ENCODE assay signal across 27 cellular contexts in genomic region chr11:20275987-20276660, GRCh38.
DNase-seq lines count a peak whose midpoint lies in the region; ATAC-seq, FAIRE-seq and TF ChIP-seq lines count a peak whose summit lies in the region.
"Had no signal": no experiment of that assay in that cellular context is flagged by ENCODE, and none has a peak within 500 bp of the region (broad histone marks: within the 10 kb centered on the region; RNA-seq: fewer than 3 reads in every experiment).

No MANE protein-coding gene starts in this region.

- H3K27me3 ChIP-seq in Karpas-422 (ENCODE audit: low read length) (no peaks in the 10 kb centered on the region), astrocyte (ENCODE audit: insufficient read depth, low read length) (peaks cover 5% of the 10 kb centered on the region), kidney epithelial cell (ENCODE audit: control insufficient read depth, insufficient read depth, low read length) (no peaks in the 10 kb centered on the region), trophoblast cell (ENCODE audit: insufficient read depth, low read length) (no peaks in the 10 kb centered on the region), lower lobe of right lung (ENCODE audit: low read depth) (no peaks in the 10 kb centered on the region)

- no peak overlapping the region for H2AK5ac ChIP-seq in trophoblast cell (ENCODE audit: low read length)

- H3K9me2 ChIP-seq in Karpas-422 (replicated peaks; ENCODE audit: insufficient read depth, low read length) = no peaks in the 10 kb centered on the region

- H2AFZ ChIP-seq in Karpas-422 (ENCODE audit: low read length) = peak overlapping the region; percentile 30; the same call in 1 of the 2 replicates
- H2AFZ ChIP-seq in astrocyte (ENCODE audit: low read depth, low read length) = no peak overlapping the region
- no peak overlapping the region for H2AFZ ChIP-seq in trophoblast cell (ENCODE audit: insufficient read depth, low read length, poor library complexity)

- no peak overlapping the region for H4K91ac ChIP-seq in trophoblast cell (ENCODE audit: low read depth, low read length)

- H3K23ac ChIP-seq in trophoblast cell (ENCODE audit: low read length) = no peak overlapping the region

- H2BK5ac ChIP-seq in trophoblast cell (ENCODE audit: low read depth, low read length, poor library complexity) = no peak overlapping the region

- H3K9me3 Mint-ChIP-seq in astrocyte (ENCODE audit: unreplicated experiment) = no peaks in the 10 kb centered on the region
- H3K9me3 Mint-ChIP-seq: CD4-positive, alpha-beta T cell had no signal

- H4K12ac ChIP-seq in trophoblast cell (ENCODE audit: low read depth, low read length) = no peak overlapping the region

- no peak overlapping the region for H3K4me3 Mint-ChIP-seq in astrocyte (ENCODE audit: unreplicated experiment)
- H3K4me3 Mint-ChIP-seq: CD4-positive, alpha-beta T cell had no signal

- H2BK12ac ChIP-seq in trophoblast cell (ENCODE audit: low read length) = no peak overlapping the region

- ATAC-seq in HG02885 (IDR thresholded peaks at IDR 0.05; ENCODE audit: poor library complexity, unreplicated experiment) (no peak), lower lobe of right lung (no peak), GM19463 (IDR thresholded peaks at IDR 0.05; ENCODE audit: unreplicated experiment) (no peak)
- ATAC-seq: A549, HCT116 had no signal

- H3K79me2 ChIP-seq in Karpas-422 (ENCODE audit: low read length) = no peaks in the 10 kb centered on the region
- no peaks in the 10 kb centered on the region for H3K79me2 ChIP-seq in astrocyte (ENCODE audit: insufficient read depth, low read length)
- no peaks in the 10 kb centered on the region for H3K79me2 ChIP-seq in trophoblast cell (ENCODE audit: control insufficient read depth, insufficient read depth, low read length, poor library complexity)

- peaks cover 5% of the 10 kb centered on the region for H3K27me3 Mint-ChIP-seq in astrocyte (ENCODE audit: low read depth, unreplicated experiment)

- no peak overlapping the region for H3K4me3 ChIP-seq in Karpas-422 (ENCODE audit: low read length)
- H3K4me3 ChIP-seq in astrocyte (ENCODE audit: insufficient read depth, low read depth, low read length) = no peak overlapping the region
- H3K4me3 ChIP-seq in kidney epithelial cell (ENCODE audit: low read depth, low read length) = no peak overlapping the region
- peak overlapping the region; percentile 15 for H3K4me3 ChIP-seq in trophoblast cell (ENCODE audit: low read depth, low read length)
- no peak overlapping the region for H3K4me3 ChIP-seq in lower lobe of right lung
- H3K4me3 ChIP-seq: A549 had no signal

- H3K27ac Mint-ChIP-seq in astrocyte (ENCODE audit: unreplicated experiment) = no peak overlapping the region
- H3K27ac Mint-ChIP-seq: CD4-positive, alpha-beta T cell had no signal

- no CpG with 5 or more reads among the region's 13 CpGs for WGBS in trophoblast cell (ENCODE audit: extremely low coverage, insufficient coverage, insufficient read length)

- H4K20me1 ChIP-seq in Karpas-422 (ENCODE audit: insufficient read depth, low read depth, low read length) (no peaks in the 10 kb centered on the region), astrocyte (ENCODE audit: insufficient read depth, low read length) (no peaks in the 10 kb centered on the region)

- H3K27ac ChIP-seq in Karpas-422 (ENCODE audit: low read length) (no peak overlapping the region), astrocyte (ENCODE audit: low read depth, low read length) (no peak overlapping the region), trophoblast cell (ENCODE audit: low read depth, low read length) (no peak overlapping the region), lower lobe of right lung (no peak overlapping the region)
- H3K27ac ChIP-seq: A549, KMS-11 had no signal

- H3K18ac ChIP-seq in trophoblast cell (ENCODE audit: low read length) = no peak overlapping the region

- H3K4me1 Mint-ChIP-seq in astrocyte (ENCODE audit: low read depth, unreplicated experiment) = no peaks in the 10 kb centered on the region

- H3K4ac ChIP-seq in trophoblast cell (ENCODE audit: low read depth, low read length) = no peak overlapping the region

- no peaks in the 10 kb centered on the region for H3K36me3 ChIP-seq in Karpas-422 (ENCODE audit: insufficient read depth, low read length)
- H3K36me3 ChIP-seq in astrocyte (ENCODE audit: insufficient read depth, low read length) = no peaks in the 10 kb centered on the region
- H3K36me3 ChIP-seq in kidney epithelial cell (ENCODE audit: control insufficient read depth, insufficient read depth, low read length) = no peaks in the 10 kb centered on the region
- no peaks in the 10 kb centered on the region for H3K36me3 ChIP-seq in trophoblast cell (ENCODE audit: control insufficient read depth in 1 of 2, insufficient read depth in 2 of 2, low read length in 2 of 2)
- H3K36me3 ChIP-seq in lower lobe of right lung = no peaks in the 10 kb centered on the region

- peak; percentile 49 for DNase-seq in Karpas-422
- peak; percentile 23 for DNase-seq in astrocyte (ENCODE audit: low read depth)
- peak; percentile 4 for DNase-seq in kidney epithelial cell (ENCODE audit: low read depth)
- DNase-seq in trophoblast cell = no peak
- DNase-seq in T-helper 2 cell = no peak
- no peak for DNase-seq in lower lobe of right lung
- DNase-seq: CD4-positive, alpha-beta T cell; COR-L47; DMS 273 treated with DMSO at 0.1 percent for 48 hours; DMS79 treated with DMSO at 0.1 percent for 48 hours; GOT3; IMR-90; NCI-H1105; NCI-H146; NCI-H2029; NCI-H2227 treated with DMSO at 0.1 percent for 48 hours; NCI-H510A; NCI-H774; NK-92 treated with Interleukin-12 subunit alpha and Interleukin-12 subunit beta, amount 100 ng/mL, for 24 hours; OCI-M1 had no signal

- FAIRE-seq in astrocyte (lab: Jason Lieb, UNC) = no peak
- FAIRE-seq: A549, GM18507, RCC 7860 had no signal

- TF ChIP-seq CTCF in astrocyte (IDR thresholded peaks at IDR 0.05; ENCODE audit: insufficient read depth, low read depth, low read length) (no peak), kidney epithelial cell (IDR thresholded peaks at IDR 0.05; ENCODE audit: insufficient read depth, low read length, poor library complexity, severe bottlenecking) (no peak), lower lobe of right lung (IDR thresholded peaks at IDR 0.05) (no peak)

- no peak overlapping the region for H3K9ac ChIP-seq in Karpas-422 (ENCODE audit: low read length)
- no peak overlapping the region for H3K9ac ChIP-seq in astrocyte (ENCODE audit: low read length)
- no peak overlapping the region for H3K9ac ChIP-seq in trophoblast cell (ENCODE audit: low read length)
- H3K9ac ChIP-seq: KMS-11 had no signal

- H3K4me2 ChIP-seq in Karpas-422 (ENCODE audit: low read depth, low read length, poor library complexity, severe bottlenecking) (no peak overlapping the region), astrocyte (ENCODE audit: low read length) (no peak overlapping the region), trophoblast cell (ENCODE audit: low read length) (no peak overlapping the region)
- H3K4me2 ChIP-seq: A549, KMS-11 had no signal

- intact Hi-C loops in lower lobe of right lung (cut with DNase I) = no loop called here

- H3K4me1 ChIP-seq in Karpas-422 (ENCODE audit: low read length) (peaks cover 21% of the 10 kb centered on the region), astrocyte (ENCODE audit: insufficient read depth, low read length) (no peaks in the 10 kb centered on the region), trophoblast cell (ENCODE audit: control insufficient read depth in 1 of 2, insufficient read depth in 2 of 2, low read length in 2 of 2) (no peaks in the 10 kb centered on the region), lower lobe of right lung (no peaks in the 10 kb centered on the region)
- H3K4me1 ChIP-seq: A549 had no signal

- H2BK120ac ChIP-seq in trophoblast cell (ENCODE audit: insufficient read depth, low read length, poor library complexity) = no peak overlapping the region

- no peaks in the 10 kb centered on the region for H3K36me3 Mint-ChIP-seq in astrocyte (ENCODE audit: low read depth, unreplicated experiment)

- no peaks in the 10 kb centered on the region for H3K79me1 ChIP-seq in trophoblast cell (ENCODE audit: low read length)

- H3K9me3 ChIP-seq in Karpas-422 (ENCODE audit: low read length) (no peaks in the 10 kb centered on the region), astrocyte (ENCODE audit: insufficient read depth, low read depth, low read length) (no peaks in the 10 kb centered on the region), trophoblast cell (ENCODE audit: insufficient read depth, low read depth, low read length) (no peaks in the 10 kb centered on the region), lower lobe of right lung (no peaks in the 10 kb centered on the region)
- H3K9me3 ChIP-seq: A549 had no signal

- H4K8ac ChIP-seq in trophoblast cell (ENCODE audit: low read depth, low read length) = no peak overlapping the region

- no peak overlapping the region for H3K14ac ChIP-seq in trophoblast cell (ENCODE audit: low read length)

Comparison
In these comparisons a context has a peak if more than half of its experiments do, and no peak if none do; other contexts are left out.
1. DNase-seq: peak in Karpas-422 (single experiment), astrocyte (single experiment) and kidney epithelial cell (single experiment); none in trophoblast cell (0 of 2), T-helper 2 cell (0 of 5) and lower lobe of right lung (single experiment).